ENCODE assay signal across 7 cellular contexts in the genomic region with DNA sequence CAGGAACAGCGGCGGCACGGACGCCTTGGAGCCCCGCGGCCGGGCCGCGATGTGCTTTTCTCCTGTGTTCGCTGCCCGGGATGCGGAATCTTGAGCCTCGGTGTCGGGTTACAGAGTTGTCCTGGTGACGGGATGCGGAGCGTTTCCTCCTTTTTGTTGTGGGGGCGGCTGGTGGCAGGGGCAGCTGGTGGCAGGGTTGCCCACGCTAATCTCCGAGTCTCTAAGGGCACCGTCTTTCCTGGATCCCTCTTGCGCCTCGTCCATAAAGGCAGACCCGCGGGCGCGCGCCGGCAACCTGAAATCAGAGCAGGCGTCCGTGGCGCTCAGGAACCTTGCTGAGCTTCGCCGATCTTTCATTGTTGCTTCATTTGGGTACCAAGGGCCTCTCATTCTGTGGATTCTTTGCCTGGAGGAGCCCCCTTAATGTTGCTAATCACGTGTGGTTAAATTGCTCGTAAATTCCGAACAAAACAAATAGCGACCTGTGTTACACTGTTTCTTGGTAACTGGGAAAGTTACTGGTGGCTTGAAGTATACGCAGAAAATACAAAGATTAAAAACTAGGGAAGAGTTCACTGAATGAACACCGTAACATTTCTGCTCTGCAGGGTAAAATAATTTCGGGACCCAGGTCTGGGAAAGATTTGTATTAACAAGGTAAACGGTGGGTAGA. TPM values are rescaled to one million over a fixed set of nuclear protein-coding genes. Genes with fewer than 3 reads are reported as not detected.
DNase-seq lines count a peak whose midpoint lies in the region; ATAC-seq, FAIRE-seq and TF ChIP-seq lines count a peak whose summit lies in the region.

No MANE protein-coding gene starts in this region.

- H3K36me3 ChIP-seq in OCI-LY3 (replicated peaks; ENCODE audit: low read depth, low read length) (no peaks in the 10 kb centered on the region), neural progenitor cell (peaks cover 5% of the 10 kb centered on the region), upper lobe of left lung (no peaks in the 10 kb centered on the region)

- H3F3A ChIP-seq in neural progenitor cell (ENCODE audit: low read depth), result peaks cover 27% of the 10 kb centered on the region

- H3K27me3 Mint-ChIP-seq in neural progenitor cell (ENCODE audit: insufficient read depth, low read depth), result peaks cover 7% of the 10 kb centered on the region

- peak overlapping the region; percentile 100 for H3K27ac Mint-ChIP-seq in neural progenitor cell

- no peak for TF ChIP-seq EP300 in upper lobe of left lung (IDR thresholded peaks at IDR 0.05)

- H3K4me3 ChIP-seq in OCI-LY3 (ENCODE audit: low read length) (peak overlapping the region; percentile 98), neural progenitor cell (peak overlapping the region; percentile 93), upper lobe of left lung (peak overlapping the region; percentile 71 to 84 (median 80))

- TF ChIP-seq POLR2A in upper lobe of left lung (IDR thresholded peaks at IDR 0.05), result no peak

- H3K9ac ChIP-seq in OCI-LY3 (ENCODE audit: low read length) (peak overlapping the region; percentile 57), neural progenitor cell (peak overlapping the region; percentile 22)

- H3K4me1 Mint-ChIP-seq in neural progenitor cell, result peaks cover 28% of the 10 kb centered on the region

- H3K79me2 ChIP-seq in OCI-LY3 (ENCODE audit: low read length) (no peaks in the 10 kb centered on the region), neural progenitor cell (ENCODE audit: low read depth) (peaks cover 71% of the 10 kb centered on the region)

- H3K27ac ChIP-seq in OCI-LY3 (ENCODE audit: low read length), result no peak overlapping the region
- H3K27ac ChIP-seq in neural progenitor cell, result peak overlapping the region; percentile 95
- peak overlapping the region; percentile 47 to 87 (median 60) for H3K27ac ChIP-seq in upper lobe of left lung

- no peak for FAIRE-seq in frontal cortex (lab: Jason Lieb, UNC)

- peak; percentile 37 for DNase-seq in HPDE6-E6E7 (ENCODE audit: extremely low spot score)
- peak; percentile 39 for DNase-seq in activated naive CD4-positive, alpha-beta T cell treated with Interleukin-2 at 50 U/mL for 16 hours
- peak; percentile 41 to 43 for DNase-seq in frontal cortex (ENCODE audit: low spot score in 2 of 2)
- DNase-seq in neural progenitor cell (ENCODE audit: low spot score), result no peak
- DNase-seq in upper lobe of left lung, result peak; percentile 54 to 92

- ATAC-seq in GM18907 (IDR thresholded peaks at IDR 0.05; ENCODE audit: unreplicated experiment) (peak; percentile 26), upper lobe of left lung (ENCODE audit: low FRiP score in 2 of 2) (peak; percentile 30 to 67)

- H3K4me2 ChIP-seq in OCI-LY3 (ENCODE audit: low read length) (peak overlapping the region; percentile 95), neural progenitor cell (peak overlapping the region; percentile 80)

- TF ChIP-seq CTCF in OCI-LY3 (IDR thresholded peaks at IDR 0.05; ENCODE audit: low read depth, low read length) (no peak), neural progenitor cell (IDR thresholded peaks at IDR 0.05) (no peak), upper lobe of left lung (IDR thresholded peaks at IDR 0.05) (no peak)

- H3K9me3 ChIP-seq in OCI-LY3 (ENCODE audit: insufficient read depth, low read length) (no peaks in the 10 kb centered on the region), neural progenitor cell (ENCODE audit: low read depth) (no peaks in the 10 kb centered on the region), upper lobe of left lung (no peaks in the 10 kb centered on the region)

- 2 to 6% methylated on average over 8 to 33 of the region's 42 CpGs for WGBS in upper lobe of left lung, 2 donors

- peak overlapping the region; percentile 97 for H3K4me3 Mint-ChIP-seq in neural progenitor cell

- H2AFZ ChIP-seq in OCI-LY3 (ENCODE audit: low read depth, low read length), result peak overlapping the region; percentile 79; the same call in 1 of the 2 replicates
- peak overlapping the region; percentile 75 for H2AFZ ChIP-seq in neural progenitor cell (replicated peaks)

- H3K9me3 Mint-ChIP-seq in neural progenitor cell, result peaks cover 2% of the 10 kb centered on the region

- H3K36me3 Mint-ChIP-seq in neural progenitor cell, result peaks cover 14% of the 10 kb centered on the region

- no peaks in the 10 kb centered on the region for H4K20me1 ChIP-seq in OCI-LY3 (ENCODE audit: insufficient read depth, low read length)
- peaks cover 26% of the 10 kb centered on the region for H4K20me1 ChIP-seq in neural progenitor cell (ENCODE audit: low read depth)

- peaks cover 15% of the 10 kb centered on the region for H3K4me1 ChIP-seq in OCI-LY3 (ENCODE audit: low read length)
- peaks cover 21% of the 10 kb centered on the region for H3K4me1 ChIP-seq in neural progenitor cell
- peaks cover 4 to 29% (median 10%) of the 10 kb centered on the region in 4 donors for H3K4me1 ChIP-seq in upper lobe of left lung

- H3K27me3 ChIP-seq in OCI-LY3 (ENCODE audit: low read depth, low read length) (peaks cover 11% of the 10 kb centered on the region), neural progenitor cell (no peaks in the 10 kb centered on the region), upper lobe of left lung (peaks cover 0 to 7% (median 2%) of the 10 kb centered on the region in 4 donors)

RNA-seq across cellular contexts. Expression of a gene that starts 0.8 kb away (rescaled TPM):
- total RNA-seq in frontal cortex (607 TPM), neural progenitor cell (ENCODE audit: low replicate concordance) (328 and 481 TPM in 2 replicates), upper lobe of left lung (10 to 100 TPM in 4 of 6 donors, 1 to 10 TPM in 2; 6.3 to 38.5 (median 16.8) TPM)
